10 cellular contexts compared by ENCODE assay signal in the genomic region with DNA sequence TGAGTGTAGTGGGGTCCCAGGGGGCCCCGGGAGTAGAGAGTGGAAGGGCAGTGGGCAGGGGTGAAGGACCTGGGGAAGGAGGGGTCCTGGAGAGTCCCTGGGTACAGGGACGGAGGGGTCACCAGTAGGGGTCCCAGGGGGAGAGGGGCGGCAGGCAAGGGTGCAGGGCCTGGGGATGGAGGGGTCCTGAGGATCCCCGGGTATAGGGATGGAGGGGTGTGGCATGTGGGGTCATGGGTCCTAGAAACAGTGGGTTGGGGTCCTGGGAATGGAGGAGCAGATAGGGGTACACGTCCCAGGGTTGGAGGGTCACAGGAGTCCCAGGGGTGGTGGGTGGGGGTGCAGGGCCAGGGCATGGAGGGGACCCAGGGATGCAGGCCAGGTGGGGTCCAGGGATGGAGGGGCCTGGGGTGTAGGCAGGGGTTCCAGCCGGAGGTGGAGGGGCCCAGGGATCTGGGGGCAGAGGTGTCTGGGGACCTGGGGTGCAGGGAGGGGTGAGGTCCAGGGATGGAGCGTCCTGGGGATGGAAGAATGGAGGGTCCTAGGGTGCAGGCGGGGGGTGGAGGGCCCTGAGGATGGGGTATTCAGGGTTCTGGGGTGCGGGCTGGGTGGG. TPM values are rescaled to one million over a fixed set of nuclear protein-coding genes. Genes with fewer than 3 reads are reported as not detected.
DNase-seq lines count a peak whose midpoint lies in the region; ATAC-seq, FAIRE-seq and TF ChIP-seq lines count a peak whose summit lies in the region.
"Had no signal": no experiment of that assay in that cellular context is flagged by ENCODE, and none has a peak within 500 bp of the region (broad histone marks: within the 10 kb centered on the region; RNA-seq: fewer than 3 reads in every experiment).

No MANE protein-coding gene starts in this region.

- H4K8ac ChIP-seq in IMR-90 (ENCODE audit: low read depth in 2 of 2, low read length in 2 of 2) = no peak overlapping the region

- no peak overlapping the region for H4K91ac ChIP-seq in IMR-90 (ENCODE audit: insufficient read depth, low read depth, low read length)

- H3K4me1 ChIP-seq in IMR-90 (ENCODE audit: control insufficient read depth, insufficient read depth, low read length) (peaks cover 14% of the 10 kb centered on the region), mesodermal cell (ENCODE audit: control insufficient read depth, insufficient read depth, low read length, poor library complexity, severe bottlenecking) (peaks cover 9% of the 10 kb centered on the region)

- H2BK20ac ChIP-seq in IMR-90 (ENCODE audit: low read depth, low read length) = no peak overlapping the region

- 93% methylated on average over 5 of the region's 9 CpGs; no CpG with 5 or more reads in 1 of the 2 experiments for WGBS in IMR-90 (ENCODE audit: extremely low coverage in 2 of 2, insufficient read length in 1 of 2), 2 experiments
- 95 to 97% methylated on average over 9 of the region's 9 CpGs for WGBS in mesodermal cell (ENCODE audit: insufficient coverage in 2 of 2), 2 experiments

- H3K56ac ChIP-seq in IMR-90 (ENCODE audit: extremely low read depth, insufficient read depth, low read length) = no peak overlapping the region

- no peaks in the 10 kb centered on the region for H3K9me1 ChIP-seq in IMR-90 (ENCODE audit: insufficient read depth, low read length)

- peaks cover 13% of the 10 kb centered on the region for H4K20me1 ChIP-seq in IMR-90 (ENCODE audit: insufficient read depth, low read length)

- peak overlapping the region; percentile 100 for H3K9ac ChIP-seq in IMR-90 (ENCODE audit: low read depth, low read length)

- no peak overlapping the region for H2BK5ac ChIP-seq in IMR-90 (ENCODE audit: low read depth, low read length, poor library complexity, severe bottlenecking)

- TF ChIP-seq POLR2A in IMR-90 (IDR thresholded peaks at IDR 0.05; ENCODE audit: low read depth, low read length) = no peak

- H3K27me3 ChIP-seq in IMR-90 (ENCODE audit: control insufficient read depth, insufficient read depth, low read length) = no peaks in the 10 kb centered on the region
- no peaks in the 10 kb centered on the region for H3K27me3 ChIP-seq in bronchial epithelial cell (ENCODE audit: control insufficient read depth, insufficient read depth, low read length)

- no peak for TF ChIP-seq RAD21 in IMR-90 (IDR thresholded peaks at IDR 0.05; ENCODE audit: low read length)

- no peak for FAIRE-seq in bronchial epithelial cell (lab: Jason Lieb, UNC)

- POLR2A ChIA-PET in IMR-90 (lab: Charles Lee; ENCODE audit: unreplicated experiment) = no interaction called here

- H3K14ac ChIP-seq in IMR-90 (replicated peaks; ENCODE audit: low read depth, low read length) = no peak overlapping the region

- H3K23ac ChIP-seq in IMR-90 (ENCODE audit: low read depth, low read length) = no peak overlapping the region

- ATAC-seq in IMR-90 (ENCODE audit: low read depth) = no peak

- CTCF ChIA-PET in IMR-90 (lab: Yijun Ruan, JAX) = no interaction called here

- H3K18ac ChIP-seq in IMR-90 (ENCODE audit: low read depth, low read length) = no peak overlapping the region

- H3K36me3 ChIP-seq in IMR-90 (ENCODE audit: control insufficient read depth, insufficient read depth, low read length) (peaks cover 5% of the 10 kb centered on the region), bronchial epithelial cell (ENCODE audit: control insufficient read depth, insufficient read depth, low read length) (peaks cover 4% of the 10 kb centered on the region), mesodermal cell (ENCODE audit: control insufficient read depth, insufficient read depth, low read length) (peaks cover 22% of the 10 kb centered on the region)

- H3K9me3 ChIP-seq in IMR-90 (ENCODE audit: control insufficient read depth, insufficient read depth, low read length) (no peaks in the 10 kb centered on the region), mesodermal cell (ENCODE audit: control insufficient read depth, low read length) (no peaks in the 10 kb centered on the region)

- intact Hi-C loops in IMR-90 (cut with micrococcal nuclease) = no loop called here

- peak overlapping the region; percentile 42 for H2AK9ac ChIP-seq in IMR-90 (replicated peaks; ENCODE audit: low read depth, low read length, poor library complexity)

- TF ChIP-seq CTCF in 22Rv1 (IDR thresholded peaks at IDR 0.05) (no peak), IMR-90 (conservative IDR thresholded peaks at IDR 0.05; ENCODE audit: low read depth, low read length) (no peak), bronchial epithelial cell (IDR thresholded peaks at IDR 0.05; ENCODE audit: insufficient read depth, low read length, severe bottlenecking) (no peak)

- H3K79me1 ChIP-seq in IMR-90 (ENCODE audit: low read depth in 1 of 2, low read length in 2 of 2) = peaks cover 3 to 54% of the 10 kb centered on the region in 2 experiments; a peak in 3 of 4 replicates

- H4K5ac ChIP-seq in IMR-90 (ENCODE audit: low read depth, low read length) = no peak overlapping the region

- H3K4ac ChIP-seq in IMR-90 (ENCODE audit: low read depth, low read length) = no peak overlapping the region; the same call in 1 of the 2 replicates

- DNase-seq in IMR-90 = no peak
- DNase-seq in bronchial epithelial cell (ENCODE audit: low read depth) = no peak
- DNase-seq in NCI-H69 (lab: John Stamatoyannopoulos, UW) = no peak
- DNase-seq in cerebellum (ENCODE audit: low spot score) = no peak
- DNase-seq in HuH-7 (ENCODE audit: low spot score) = no peak
- no peak for DNase-seq in HuH-7.5 (ENCODE audit: low spot score)
- DNase-seq: activated CD4-positive, CD25-positive, alpha-beta regulatory T cell; stimulated activated CD4-positive, alpha-beta T cell treated with anti-CD3 and anti-CD28 coated beads, Interleukin-4, amount 100 ng/mL, for 4 hours had no signal

- H2BK120ac ChIP-seq in IMR-90 (ENCODE audit: low read depth, low read length) = no peak overlapping the region

- H3K4me2 ChIP-seq in IMR-90 (ENCODE audit: low read depth, low read length) = peak overlapping the region; percentile 84; the same call in 1 of the 2 replicates

- no peak overlapping the region for H2BK15ac ChIP-seq in IMR-90 (ENCODE audit: low read depth, low read length)

- H3K27ac ChIP-seq in 22Rv1 (peak overlapping the region; percentile 78), IMR-90 (ENCODE audit: insufficient read depth, low read length) (no peak overlapping the region; the same call in 1 of the 2 replicates), mesodermal cell (ENCODE audit: low read depth, low read length, severe bottlenecking) (no peak overlapping the region)

- peak overlapping the region; percentile 100 for H3K4me3 ChIP-seq in IMR-90 (ENCODE audit: insufficient read depth, low read depth, low read length)
- peak overlapping the region; percentile 85 for H3K4me3 ChIP-seq in bronchial epithelial cell (ENCODE audit: low read depth, low read length)
- H3K4me3 ChIP-seq in mesodermal cell (ENCODE audit: extremely low read depth, insufficient read depth, low read length, poor library complexity, severe bottlenecking) = peak overlapping the region; percentile 55

- dilution Hi-C loops in IMR-90 (cut with HindIII; ENCODE audit: low sequenced_read_pairs, unreplicated experiment) = no loop called here

- no peak overlapping the region for H2AFZ ChIP-seq in IMR-90 (replicated peaks; ENCODE audit: low read length, poor library complexity)

- in situ Hi-C loops in IMR-90 (cut with MboI; ENCODE audit: low sequenced_read_pairs) = no loop called here

- peak overlapping the region; percentile 39; the same call in 1 of the 2 replicates for H2AK5ac ChIP-seq in IMR-90 (ENCODE audit: low read depth, low read length)

- no TSS peak for BruUV-seq in IMR-90 (replicated peaks; lab: Mats Ljungman, UMichigan)

TF ChIP-seq in IMR-90, 13 proteins besides CTCF, POLR2A, EP300 and RAD21 (continues in another document):
- TF ChIP-seq CHD1 (IDR thresholded peaks at IDR 0.05; ENCODE audit: low read depth, low read length) (no peak), NFE2L2 (IDR thresholded peaks at IDR 0.05; ENCODE audit: low read depth, low read length) (no peak), CEBPB (IDR thresholded peaks at IDR 0.05; ENCODE audit: low read depth, low read length) (no peak), RFX5 (IDR thresholded peaks at IDR 0.05; ENCODE audit: low read depth, low read length) (no peak), RCOR1 (IDR thresholded peaks at IDR 0.05; ENCODE audit: insufficient replicate concordance, low read length) (no peak), FOS (IDR thresholded peaks at IDR 0.05; ENCODE audit: low read depth, low read length) (no peak), SMC3 (IDR thresholded peaks at IDR 0.05; ENCODE audit: low read depth, low read length) (no peak), MAZ (IDR thresholded peaks at IDR 0.05; ENCODE audit: borderline replicate concordance, low read depth, low read length) (no peak), MAFK (IDR thresholded peaks at IDR 0.05; ENCODE audit: low read depth, low read length) (no peak)
- TF ChIP-seq, protein P1, sequence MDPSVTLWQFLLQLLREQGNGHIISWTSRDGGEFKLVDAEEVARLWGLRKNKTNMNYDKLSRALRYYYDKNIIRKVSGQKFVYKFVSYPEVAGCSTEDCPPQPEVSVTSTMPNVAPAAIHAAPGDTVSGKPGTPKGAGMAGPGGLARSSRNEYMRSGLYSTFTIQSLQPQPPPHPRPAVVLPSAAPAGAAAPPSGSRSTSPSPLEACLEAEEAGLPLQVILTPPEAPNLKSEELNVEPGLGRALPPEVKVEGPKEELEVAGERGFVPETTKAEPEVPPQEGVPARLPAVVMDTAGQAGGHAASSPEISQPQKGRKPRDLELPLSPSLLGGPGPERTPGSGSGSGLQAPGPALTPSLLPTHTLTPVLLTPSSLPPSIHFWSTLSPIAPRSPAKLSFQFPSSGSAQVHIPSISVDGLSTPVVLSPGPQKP (IDR thresholded peaks at IDR 0.05; ENCODE audit: borderline replicate concordance, low read depth, low read length) = no peak

RNA-seq across cellular contexts. Expression of gene BTBD2, which starts 1.3 kb away (rescaled TPM):
- 24.4 and 25.8 TPM in 2 replicates for total RNA-seq in IMR-90 (2012; rRNA removed)
- polyA plus RNA-seq in IMR-90 (2012; rRNA removed) = 65.7 and 67.1 TPM in 2 replicates
- polyA plus RNA-seq in IMR-90 (2012; cell fraction: cytosol; rRNA removed) = 38.7 and 95.6 TPM in 2 replicates
- polyA plus RNA-seq in IMR-90 (2012; cell fraction: nucleus; rRNA removed; ENCODE audit: low replicate concordance) = 53.9 and 143 TPM in 2 replicates
- total RNA-seq in bronchial epithelial cell = 23.2 and 30.6 TPM in 2 replicates
- polyA plus RNA-seq in mesodermal cell (2013, experiment 1 of 2) = 99.8 TPM
- 78.9 TPM for polyA plus RNA-seq in mesodermal cell (2013, experiment 2 of 2)
- total RNA-seq in cerebellum = 48.9 TPM

RNA-seq across cellular contexts. Expression of gene MKNK2, which starts 36.9 kb away (rescaled TPM):
- 20.8 and 21.9 TPM in 2 replicates for total RNA-seq in IMR-90 (2012; rRNA removed)
- polyA plus RNA-seq in IMR-90 (2012; rRNA removed) = 31.8 and 37.5 TPM in 2 replicates
- 25.9 and 51.6 TPM in 2 replicates for polyA plus RNA-seq in IMR-90 (2012; cell fraction: cytosol; rRNA removed)
- 57.0 and 142 TPM in 2 replicates for polyA plus RNA-seq in IMR-90 (2012; cell fraction: nucleus; rRNA removed; ENCODE audit: low replicate concordance)
- total RNA-seq in bronchial epithelial cell = 251 and 1,002 TPM in 2 replicates
- 76.9 TPM for polyA plus RNA-seq in mesodermal cell (2013, experiment 1 of 2)
- polyA plus RNA-seq in mesodermal cell (2013, experiment 2 of 2) = 67.5 TPM
- total RNA-seq in cerebellum = 19.7 TPM

Comparison
In these comparisons a context has a peak if more than half of its experiments do, and no peak if none do; other contexts are left out.
1. RNA of gene MKNK2, which starts 36.9 kb away (total RNA-seq): 251 to 1,002 TPM in bronchial epithelial cell; 20.8 to 21.9 TPM in IMR-90 and 19.7 TPM in cerebellum (single experiment); every median in the first group is over 10 times any median in the second.
2. Peak in every context shown above with its lines, with median percentiles within 50 percentile points of each other: H3K4me3 ChIP-seq.